Comparison of ENCODE assay signal across 8 cellular contexts in the genomic region with DNA sequence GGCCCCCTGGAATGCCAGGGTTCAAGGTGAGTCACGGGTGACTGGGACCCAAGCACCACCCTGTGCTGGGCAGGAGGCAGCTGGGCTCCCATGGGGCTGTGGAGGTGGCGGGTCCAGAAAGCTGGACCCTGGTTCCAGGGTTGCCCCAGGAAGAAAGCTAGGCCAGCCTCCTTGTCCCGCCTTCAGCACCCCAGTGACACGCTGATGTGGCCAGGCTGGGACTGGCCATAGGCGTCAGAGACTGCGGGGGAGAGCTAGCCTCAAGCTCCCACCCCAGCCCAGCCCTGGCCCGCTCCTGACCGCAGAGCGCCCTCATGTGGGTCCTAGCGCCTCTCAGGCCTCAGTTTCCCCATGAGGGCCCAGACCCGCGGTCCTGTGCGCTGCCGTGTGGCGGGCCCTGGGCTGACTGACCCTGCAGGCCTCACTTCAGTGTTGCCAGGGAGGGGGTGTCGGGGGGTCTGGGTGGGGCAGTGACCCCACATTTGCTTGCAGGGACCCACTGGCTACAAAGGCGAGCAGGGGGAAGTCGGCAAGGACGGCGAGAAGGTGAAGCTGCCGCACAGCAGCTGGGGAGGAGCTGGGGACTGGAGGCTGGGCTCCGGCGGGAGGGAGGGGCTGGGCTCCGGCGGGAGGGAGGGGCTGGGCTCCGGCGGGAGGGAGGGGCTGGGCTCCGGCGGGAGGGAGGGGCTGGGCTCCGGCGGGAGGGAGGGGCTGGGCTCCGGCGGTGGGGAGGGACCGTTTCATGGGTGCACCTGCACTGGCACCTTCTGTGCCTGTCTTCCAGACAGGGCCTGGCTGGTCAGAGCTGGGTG. TPM values are rescaled to one million over a fixed set of nuclear protein-coding genes. Genes with fewer than 3 reads are reported as not detected.
DNase-seq lines count a peak whose midpoint lies in the region; ATAC-seq and TF ChIP-seq lines count a peak whose summit lies in the region.

No MANE protein-coding gene starts in this region.

- intact Hi-C loops in stomach (cut with DNase I; ENCODE audit: low total_unique reads) = no loop called here

- peaks cover 7 to 28% (median 18%) of the 10 kb centered on the region in 4 donors for H3K4me1 ChIP-seq in stomach

- H3K27ac ChIP-seq in stomach = peak overlapping the region in 3 of 5 donors; percentile 33 to 79 (median 78)

- TF ChIP-seq CTCF in stomach (IDR thresholded peaks at IDR 0.05) = no peak

- H3K27me3 ChIP-seq in stomach = peaks cover 0 to 22% (median 0%) of the 10 kb centered on the region in 3 donors

- 10 to 32% (median 19%) methylated on average over 10 to 33 of the region's 34 CpGs for WGBS in stomach, 5 donors

- no peak for ATAC-seq in GM21619 (IDR thresholded peaks at IDR 0.05; ENCODE audit: unreplicated experiment)

- no peak for TF ChIP-seq EP300 in stomach (IDR thresholded peaks at IDR 0.05)

- H3K4me3 ChIP-seq in stomach = peak overlapping the region in 3 of 4 donors; percentile 39 to 60 (median 49)

- DNase-seq in NCI-H146 (lab: John Stamatoyannopoulos, UW) (peak; percentile 53), NCI-H146 treated with DMSO at 0.1 percent for 48 hours (lab: John Stamatoyannopoulos, UW; ENCODE audit: unreplicated experiment) (no peak), NCI-H1694 treated with DMSO at 0.1 percent for 48 hours (lab: John Stamatoyannopoulos, UW) (peak; percentile 34), hepatic stellate cell (ENCODE audit: low spot score) (peak; percentile 68), stomach (peak; percentile 85), C1 segment of cervical spinal cord (lab: John Stamatoyannopoulos, UW) (no peak)
- peak; percentile 47 to 50 for DNase-seq in activated CD4-positive, alpha-beta T cell treated with anti-CD3 and anti-CD28 coated beads, Interleukin-2, amount 50 U/mL, for 4 hours

- no peaks in the 10 kb centered on the region for H3K36me3 ChIP-seq in stomach

- no peak for TF ChIP-seq POLR2A in stomach (IDR thresholded peaks at IDR 0.05)

- no peaks in the 10 kb centered on the region for H3K9me3 ChIP-seq in stomach

RNA-seq across cellular contexts. Expression of a gene that starts 7.8 kb away (rescaled TPM):
- 10 to 100 TPM in 1 of 5 donors, 1 to 10 TPM in 1, not detected in 3; 2.3 to 18.2 TPM for total RNA-seq in stomach
- polyA plus RNA-seq in stomach = 1 to 10 TPM; 2.4 to 5.2 (median 3.9) TPM

RNA-seq across cellular contexts. Expression of a gene that starts 20.0 kb away (rescaled TPM):
- total RNA-seq in stomach = 10 to 100 TPM; 20.1 to 75.3 (median 43.2) TPM
- 10 to 100 TPM; 31.9 to 51.9 (median 41.5) TPM for polyA plus RNA-seq in stomach

RNA-seq across cellular contexts. Expression of a gene that starts 28.4 kb away (rescaled TPM):
- 10 to 100 TPM in 4 of 5 donors, 1 to 10 TPM in 1; 5.4 to 17.9 (median 10.5) TPM for total RNA-seq in stomach
- 10 to 100 TPM in 1 of 3 donors, 1 to 10 TPM in 2; 6.6 to 10.7 (median 8.1) TPM for polyA plus RNA-seq in stomach

RNA-seq across cellular contexts. Expression of a gene that starts 36.9 kb away (rescaled TPM):
- total RNA-seq in stomach = 10 to 100 TPM in 2 of 5 donors, 1 to 10 TPM in 3; 3.0 to 29.5 (median 9.5) TPM
- polyA plus RNA-seq in stomach = 1 to 10 TPM; 4.8 to 5.7 (median 5.0) TPM

Comparison
In these comparisons a context has a peak if more than half of its experiments do, and no peak if none do; other contexts are left out.
1. DNase-seq: peak in NCI-H146 (single experiment), NCI-H1694 treated with DMSO at 0.1 percent for 48 hours (single experiment), activated CD4-positive, alpha-beta T cell treated with anti-CD3 and anti-CD28 coated beads, Interleukin-2, amount 50 U/mL, for 4 hours (2 of 2), hepatic stellate cell (single experiment) and stomach (single experiment); none in NCI-H146 treated with DMSO at 0.1 percent for 48 hours (single experiment) and C1 segment of cervical spinal cord (0 of 14).